In genomic region chr2:184468826-184469225, GRCh38 we compare ENCODE assay signal across 8 cellular contexts.
"Had no signal": no experiment of that assay in that cellular context is flagged by ENCODE, and none has a peak within 500 bp of the region (broad histone marks: within the 10 kb centered on the region; RNA-seq: fewer than 3 reads in every experiment).

No MANE protein-coding gene starts in this region.

- H3K4me1 ChIP-seq: HAP-1 had no signal

- H3K36me3 ChIP-seq: HAP-1 had no signal

- H3K9me3 ChIP-seq: HAP-1 had no signal

- ATAC-seq: HCT116 had no signal

- H3K27ac ChIP-seq: GM23248, HL-60 had no signal

- H3K9ac ChIP-seq: GM23248 had no signal

- H3K4me3 ChIP-seq: GM23248, HAP-1 had no signal

- H2AFZ ChIP-seq: GM23248 had no signal

- DNase-seq: GM23248, GOT3, H7, HFFc6, KG1 had no signal
